Comparison of ENCODE assay signal across 10 cellular contexts in genomic region chr7:140070546-140070945, GRCh38.
"Had no signal": no experiment of that assay in that cellular context is flagged by ENCODE, and none has a peak within 500 bp of the region (broad histone marks: within the 10 kb centered on the region; RNA-seq: fewer than 3 reads in every experiment).

No MANE protein-coding gene starts in this region.

- FAIRE-seq: H1, H54 had no signal

- H3K9ac ChIP-seq: GM23248 had no signal

- H3K4me1 ChIP-seq: HAP-1 had no signal

- H3K27ac Mint-ChIP-seq: H9, HFFc6 had no signal

- DNase-seq: GM23248, GOT3, H7, H9, HCEC 1CT, HFFc6 had no signal

- H3K4me3 Mint-ChIP-seq: H9, HFFc6 had no signal

- H2AFZ ChIP-seq: GM23248 had no signal

- H3K36me3 ChIP-seq: HAP-1 had no signal

- H3K27ac ChIP-seq: GM23248 had no signal

- H3K4me3 ChIP-seq: GM23248, HAP-1 had no signal

- ATAC-seq: HCT116 had no signal
